ENCODE assay signal across 18 cellular contexts in genomic region chr2:224956706-224957105, GRCh38.
DNase-seq lines count a peak whose midpoint lies in the region; ATAC-seq, FAIRE-seq and TF ChIP-seq lines count a peak whose summit lies in the region.
"Had no signal": no experiment of that assay in that cellular context is flagged by ENCODE, and none has a peak within 500 bp of the region (broad histone marks: within the 10 kb centered on the region; RNA-seq: fewer than 3 reads in every experiment).

No MANE protein-coding gene starts in this region.

- CTCF ChIA-PET in activated CD4-positive, alpha-beta T cell treated with anti-CD3 and anti-CD28 coated beads, Interleukin-2, amount 10 ng/mL, durations not matched to agents 7 days and 5 days (lab: Charles Lee), result interaction anchor here (1.0 to 1.2 kb wide), 2 partner anchors 9 to 15 kb away, joined by 3 read pairs; no protein-coding TSS in a partner anchor

- no peak overlapping the region for H3K4me3 Mint-ChIP-seq in activated CD4-positive, alpha-beta T cell treated with anti-CD3 and anti-CD28 coated beads, Interleukin-2, amount 10 ng/mL, durations not matched to agents 7 days and 5 days
- H3K4me3 Mint-ChIP-seq in astrocyte (ENCODE audit: unreplicated experiment), result no peak overlapping the region
- no peak overlapping the region for H3K4me3 Mint-ChIP-seq in natural killer cell treated with Interleukin-12 subunit alpha and Interleukin-12 subunit beta and Interleukin-15 and Interleukin-18, amount 100 ng/mL, for 72 hours
- H3K4me3 Mint-ChIP-seq: nephron had no signal

- H3K4me2 ChIP-seq in astrocyte (ENCODE audit: low read length), result no peak overlapping the region

- POLR2A ChIA-PET in activated CD4-positive, alpha-beta T cell treated with anti-CD3 and anti-CD28 coated beads, Interleukin-2, amount 10 ng/mL, durations not matched to agents 7 days and 5 days (lab: Charles Lee), result interaction anchor here (0.6 kb wide), 1 partner anchor 28 kb away, joined by 8 read pairs; no protein-coding TSS in a partner anchor

- H2AFZ ChIP-seq in astrocyte (ENCODE audit: low read depth, low read length), result no peak overlapping the region

- TF ChIP-seq CTCF in astrocyte (IDR thresholded peaks at IDR 0.05; ENCODE audit: insufficient read depth, low read depth, low read length), result no peak

- H3K9ac ChIP-seq in astrocyte (ENCODE audit: low read length), result no peak overlapping the region

- peaks cover 5% of the 10 kb centered on the region for H3K4me1 ChIP-seq in astrocyte (ENCODE audit: insufficient read depth, low read length)
- H3K4me1 ChIP-seq: prostate gland had no signal

- no peak overlapping the region for H3K27ac ChIP-seq in astrocyte (ENCODE audit: low read depth, low read length)
- H3K27ac ChIP-seq: prostate gland had no signal

- DNase-seq in activated CD4-positive, alpha-beta T cell treated with anti-CD3 and anti-CD28 coated beads, Interleukin-2, amount 10 ng/mL, durations not matched to agents 7 days and 5 days, result no peak
- DNase-seq in activated CD4-positive, alpha-beta T cell treated with anti-CD3 and anti-CD28 coated beads, Interleukin-2, amount 50 U/mL, for 1 hour, result no peak
- DNase-seq in NCI-H1694 (lab: John Stamatoyannopoulos, UW), result peak; percentile 75
- peak; percentile 28 for DNase-seq in astrocyte (ENCODE audit: low read depth)
- DNase-seq in natural killer cell treated with Interleukin-12 subunit alpha and Interleukin-12 subunit beta and Interleukin-15 and Interleukin-18, amount 100 ng/mL, for 72 hours (ENCODE audit: low spot score), result no peak
- no peak for DNase-seq in stimulated activated CD4-positive, alpha-beta T cell treated with anti-CD3 and anti-CD28 coated beads, Interleukin-4, amount 100 ng/mL, for 24 hours
- no peak for DNase-seq in DMS53 (lab: John Stamatoyannopoulos, UW)
- no peak for DNase-seq in effector CD4-positive, alpha-beta T cell
- DNase-seq: erythroblast; KG1; NCI-H1436; NCI-H510A treated with DMSO at 0.1 percent for 48 hours; PC-3; stimulated activated naive CD8-positive, alpha-beta T cell treated with anti-CD3 and anti-CD28 coated beads, Interleukin-15, Interleukin-2, amounts not matched to agents 100 U/mL and 50 U/mL, for 24 hours had no signal

- no peak for ATAC-seq in natural killer cell treated with Interleukin-12 subunit alpha and Interleukin-12 subunit beta and Interleukin-15 and Interleukin-18, amount 100 ng/mL, for 72 hours
- ATAC-seq: PC-3; stimulated activated naive CD8-positive, alpha-beta T cell treated with anti-CD3 and anti-CD28 coated beads, Interleukin-15, Interleukin-2, amounts not matched to agents 100 U/mL and 50 U/mL, for 24 hours had no signal

- peaks cover 83% of the 10 kb centered on the region for H3K4me1 Mint-ChIP-seq in activated CD4-positive, alpha-beta T cell treated with anti-CD3 and anti-CD28 coated beads, Interleukin-2, amount 10 ng/mL, durations not matched to agents 7 days and 5 days
- H3K4me1 Mint-ChIP-seq in astrocyte (ENCODE audit: low read depth, unreplicated experiment), result peaks cover 2% of the 10 kb centered on the region
- peaks cover 75 to 86% of the 10 kb centered on the region in 2 donors for H3K4me1 Mint-ChIP-seq in natural killer cell treated with Interleukin-12 subunit alpha and Interleukin-12 subunit beta and Interleukin-15 and Interleukin-18, amount 100 ng/mL, for 72 hours (ENCODE audit: low read depth in 2 of 2)

- H3K27me3 ChIP-seq in astrocyte (ENCODE audit: insufficient read depth, low read length), result no peaks in the 10 kb centered on the region
- H3K27me3 ChIP-seq: ascending aorta had no signal

- H3K9me3 ChIP-seq in astrocyte (ENCODE audit: insufficient read depth, low read depth, low read length), result no peaks in the 10 kb centered on the region
- H3K9me3 ChIP-seq: ascending aorta, prostate gland had no signal

- no peaks in the 10 kb centered on the region for H4K20me1 ChIP-seq in astrocyte (ENCODE audit: insufficient read depth, low read length)

- no peaks in the 10 kb centered on the region for H3K79me2 ChIP-seq in astrocyte (ENCODE audit: insufficient read depth, low read length)

- H3K9me3 Mint-ChIP-seq in activated CD4-positive, alpha-beta T cell treated with anti-CD3 and anti-CD28 coated beads, Interleukin-2, amount 10 ng/mL, durations not matched to agents 7 days and 5 days, result peaks cover 3% of the 10 kb centered on the region
- H3K9me3 Mint-ChIP-seq in astrocyte (ENCODE audit: unreplicated experiment), result peaks cover 2% of the 10 kb centered on the region
- H3K9me3 Mint-ChIP-seq in natural killer cell treated with Interleukin-12 subunit alpha and Interleukin-12 subunit beta and Interleukin-15 and Interleukin-18, amount 100 ng/mL, for 72 hours, result peaks cover 4% of the 10 kb centered on the region
- H3K9me3 Mint-ChIP-seq: nephron had no signal

- H3K4me3 ChIP-seq in astrocyte (ENCODE audit: insufficient read depth, low read depth, low read length), result no peak overlapping the region
- H3K4me3 ChIP-seq: ascending aorta, prostate gland had no signal

- H3K36me3 Mint-ChIP-seq in activated CD4-positive, alpha-beta T cell treated with anti-CD3 and anti-CD28 coated beads, Interleukin-2, amount 10 ng/mL, durations not matched to agents 7 days and 5 days (ENCODE audit: low read depth), result peaks cover 63% of the 10 kb centered on the region
- H3K36me3 Mint-ChIP-seq in astrocyte (ENCODE audit: low read depth, unreplicated experiment), result no peaks in the 10 kb centered on the region
- H3K36me3 Mint-ChIP-seq in natural killer cell treated with Interleukin-12 subunit alpha and Interleukin-12 subunit beta and Interleukin-15 and Interleukin-18, amount 100 ng/mL, for 72 hours, result peaks cover 24% of the 10 kb centered on the region

- H3K36me3 ChIP-seq in astrocyte (ENCODE audit: insufficient read depth, low read length), result no peaks in the 10 kb centered on the region
- H3K36me3 ChIP-seq: ascending aorta, prostate gland had no signal

- H3K27me3 Mint-ChIP-seq in activated CD4-positive, alpha-beta T cell treated with anti-CD3 and anti-CD28 coated beads, Interleukin-2, amount 10 ng/mL, durations not matched to agents 7 days and 5 days, result no peaks in the 10 kb centered on the region
- no peaks in the 10 kb centered on the region for H3K27me3 Mint-ChIP-seq in astrocyte (ENCODE audit: low read depth, unreplicated experiment)
- no peaks in the 10 kb centered on the region for H3K27me3 Mint-ChIP-seq in natural killer cell treated with Interleukin-12 subunit alpha and Interleukin-12 subunit beta and Interleukin-15 and Interleukin-18, amount 100 ng/mL, for 72 hours

- H3K27ac Mint-ChIP-seq in activated CD4-positive, alpha-beta T cell treated with anti-CD3 and anti-CD28 coated beads, Interleukin-2, amount 10 ng/mL, durations not matched to agents 7 days and 5 days, result peak overlapping the region; percentile 61
- H3K27ac Mint-ChIP-seq in astrocyte (ENCODE audit: unreplicated experiment), result no peak overlapping the region
- peak overlapping the region; percentile 92 to 98 for H3K27ac Mint-ChIP-seq in natural killer cell treated with Interleukin-12 subunit alpha and Interleukin-12 subunit beta and Interleukin-15 and Interleukin-18, amount 100 ng/mL, for 72 hours

- FAIRE-seq in astrocyte (lab: Jason Lieb, UNC), result no peak
- FAIRE-seq: H1 had no signal

Comparison
In these comparisons a context has a peak if more than half of its experiments do, and no peak if none do; other contexts are left out.
1. DNase-seq: peak in NCI-H1694 (single experiment) and astrocyte (single experiment); none in activated CD4-positive, alpha-beta T cell treated with anti-CD3 and anti-CD28 coated beads, Interleukin-2, amount 10 ng/mL, durations not matched to agents 7 days and 5 days (single experiment), activated CD4-positive, alpha-beta T cell treated with anti-CD3 and anti-CD28 coated beads, Interleukin-2, amount 50 U/mL, for 1 hour (single experiment), natural killer cell treated with Interleukin-12 subunit alpha and Interleukin-12 subunit beta and Interleukin-15 and Interleukin-18, amount 100 ng/mL, for 72 hours (single experiment), stimulated activated CD4-positive, alpha-beta T cell treated with anti-CD3 and anti-CD28 coated beads, Interleukin-4, amount 100 ng/mL, for 24 hours (single experiment), DMS53 (single experiment) and effector CD4-positive, alpha-beta T cell (single experiment).